10 cellular contexts compared by ENCODE assay signal in genomic region chr22:39524089-39524752, GRCh38. TPM values are rescaled to one million over a fixed set of nuclear protein-coding genes. Genes with fewer than 3 reads are reported as not detected.
DNase-seq lines count a peak whose midpoint lies in the region; ATAC-seq and TF ChIP-seq lines count a peak whose summit lies in the region.
"Had no signal": no experiment of that assay in that cellular context is flagged by ENCODE, and none has a peak within 500 bp of the region (broad histone marks: within the 10 kb centered on the region; RNA-seq: fewer than 3 reads in every experiment).

No MANE protein-coding gene starts in this region.

- no peak for TF ChIP-seq RAD21 in neural cell (conservative IDR thresholded peaks at IDR 0.05)

- peaks cover 3 to 4% of the 10 kb centered on the region in 2 donors for H3K27me3 Mint-ChIP-seq in CD4-positive, alpha-beta memory T cell

- H3K36me3 Mint-ChIP-seq in CD4-positive, alpha-beta memory T cell: peaks cover 25 to 73% of the 10 kb centered on the region in 2 donors

- H3K4me2 ChIP-seq in neural cell (ENCODE audit: low read length): no peak overlapping the region

- peaks cover 75% of the 10 kb centered on the region for H3K4me1 ChIP-seq in CD4-positive, alpha-beta memory T cell (ENCODE audit: insufficient read depth, low read length)
- H3K4me1 ChIP-seq in adipocyte (ENCODE audit: control insufficient read depth, insufficient read depth, low read length): peaks cover 33% of the 10 kb centered on the region
- H3K4me1 ChIP-seq in ascending aorta: peaks cover 28 to 43% of the 10 kb centered on the region in 2 donors

- H3K9me3 ChIP-seq in CD4-positive, alpha-beta memory T cell (ENCODE audit: control insufficient read depth in 1 of 2, low read length in 2 of 2): no peaks in the 10 kb centered on the region
- no peaks in the 10 kb centered on the region for H3K9me3 ChIP-seq in adipocyte (ENCODE audit: control insufficient read depth, low read length)
- no peaks in the 10 kb centered on the region for H3K9me3 ChIP-seq in neural cell (ENCODE audit: low read length)
- no peaks in the 10 kb centered on the region for H3K9me3 ChIP-seq in ascending aorta

- peaks cover 37% of the 10 kb centered on the region for H4K20me1 ChIP-seq in neural cell (ENCODE audit: insufficient read depth)

- ATAC-seq in GM21619 (IDR thresholded peaks at IDR 0.05; ENCODE audit: unreplicated experiment): no peak

- TF ChIP-seq CTCF in neural cell (IDR thresholded peaks at IDR 0.05; ENCODE audit: poor library complexity, severe bottlenecking) (no peak), ascending aorta (IDR thresholded peaks at IDR 0.05) (no peak), foreskin fibroblast (IDR thresholded peaks at IDR 0.05; ENCODE audit: low read depth, low read length) (no peak)

- H3K4me3 Mint-ChIP-seq in CD4-positive, alpha-beta memory T cell: peak overlapping the region in 6 of 8 donors; percentile 26 to 78 (median 58)

- H3K27ac ChIP-seq in CD4-positive, alpha-beta memory T cell (ENCODE audit: low read depth, low read length): no peak overlapping the region
- H3K27ac ChIP-seq in neural cell (ENCODE audit: low read length) (no peak overlapping the region), ascending aorta (peak overlapping the region in 1 of 2 donors; percentile 100)

- no peaks in the 10 kb centered on the region for H3K9me2 ChIP-seq in neural cell (ENCODE audit: insufficient read depth, low read length)

- H3K4me3 ChIP-seq in CD4-positive, alpha-beta memory T cell (ENCODE audit: low read length in 2 of 2): no peak overlapping the region
- H3K4me3 ChIP-seq in adipocyte (ENCODE audit: low read length) (peak overlapping the region; percentile 53), neural cell (ENCODE audit: low read length) (peak overlapping the region; percentile 45), ascending aorta (peak overlapping the region in 1 of 2 donors; percentile 100), foreskin fibroblast (ENCODE audit: low read depth in 1 of 2, low read length in 2 of 2) (no peak overlapping the region)

- no peaks in the 10 kb centered on the region for H3K27me3 ChIP-seq in CD4-positive, alpha-beta memory T cell (ENCODE audit: insufficient read depth, low read length)
- H3K27me3 ChIP-seq in adipocyte (replicated peaks; ENCODE audit: control insufficient read depth, insufficient read depth, low read length) (no peaks in the 10 kb centered on the region), neural cell (ENCODE audit: insufficient read depth, low read depth, low read length) (no peaks in the 10 kb centered on the region), ascending aorta (no peaks in the 10 kb centered on the region)

- peaks cover 38 to 90% (median 68%) of the 10 kb centered on the region in 4 donors for H3K4me1 Mint-ChIP-seq in CD4-positive, alpha-beta memory T cell

- CTCF ChIA-PET in CD4-positive, alpha-beta memory T cell (lab: Charles Lee; ENCODE audit: partially characterized antibody): interaction anchor here (1.0 to 12.4 kb wide), 4 partner anchors 8 to 30 kb away, joined by 3 to 345 read pairs (median 5); partner anchors contain the start of gene MIEF1
- CTCF ChIA-PET in HEK293T (lab: Yijun Ruan, JAX): interaction anchor here (0.9 to 1.8 kb wide), 5 partner anchors 10 to 353 kb away, joined by 4 to 7 read pairs (median 5); no protein-coding TSS in a partner anchor

- peaks cover 59% of the 10 kb centered on the region for H3K79me2 ChIP-seq in neural cell (replicated peaks; ENCODE audit: insufficient read depth, low read length)

- H3F3A ChIP-seq in neural cell (ENCODE audit: insufficient read depth, low read length, poor library complexity, severe bottlenecking): no peaks in the 10 kb centered on the region

- no peak overlapping the region for H2AFZ ChIP-seq in neural cell (ENCODE audit: low read depth, low read length)

- H3K27ac Mint-ChIP-seq in CD4-positive, alpha-beta memory T cell: peak overlapping the region in 5 of 7 donors; percentile 55 to 100 (median 83)

- peak overlapping the region; percentile 100 for H3K9ac ChIP-seq in adipocyte (ENCODE audit: low read length)
- H3K9ac ChIP-seq in neural cell (ENCODE audit: low read length): no peak overlapping the region

- H3K36me3 ChIP-seq in CD4-positive, alpha-beta memory T cell (ENCODE audit: insufficient read depth, low read length): peaks cover 41% of the 10 kb centered on the region
- H3K36me3 ChIP-seq in adipocyte (ENCODE audit: control insufficient read depth, insufficient read depth, low read length, severe bottlenecking): peaks cover 53% of the 10 kb centered on the region
- H3K36me3 ChIP-seq in neural cell (ENCODE audit: insufficient read depth, low read length): peaks cover 4% of the 10 kb centered on the region
- H3K36me3 ChIP-seq in ascending aorta: peaks cover 51 to 53% of the 10 kb centered on the region in 2 donors

- no peak for TF ChIP-seq EP300 in neural cell (conservative IDR thresholded peaks at IDR 0.05; ENCODE audit: poor library complexity, severe bottlenecking)

- H3K9me3 Mint-ChIP-seq in CD4-positive, alpha-beta memory T cell: peaks cover 0 to 13% (median 1%) of the 10 kb centered on the region in 8 donors

- POLR2A ChIA-PET in CD4-positive, alpha-beta memory T cell (lab: Charles Lee; ENCODE audit: partially characterized antibody): interaction anchor here (0.7 to 14.5 kb wide), 11 partner anchors 6 to 520 kb away, joined by 3 to 165 read pairs (median 4); partner anchors contain the start of genes MIEF1, RPL3, RPS19BP1 and TAB1
- POLR2A ChIA-PET in HEK293T (lab: Yijun Ruan, JAX): interaction anchor here (0.6 to 10.2 kb wide), 16 partner anchors 8 to 213 kb away, joined by 3 to 100 read pairs (median 4); partner anchors contain the start of genes MIEF1, RPL3 and RPS19BP1

- no peak for DNase-seq in CD4-positive, alpha-beta memory T cell
- no peak for DNase-seq in HEK293T (ENCODE audit: extremely low spot score)
- peak; percentile 24 for DNase-seq in adipocyte (ENCODE audit: low read depth)
- DNase-seq in NCI-H510A (lab: John Stamatoyannopoulos, UW): no peak
- DNase-seq in ascending aorta (ENCODE audit: low spot score in 2 of 2): no peak
- no peak for DNase-seq in foreskin fibroblast
- DNase-seq: NCI-H446 treated with DMSO at 0.1 percent for 48 hours, retina had no signal

- intact Hi-C loops in CD4-positive, alpha-beta memory T cell (cut with micrococcal nuclease): loop anchor here (10.0 kb wide), 1 partner anchor 279 kb away; the partner anchor contains the start of gene PDGFB
- intact Hi-C loops in ascending aorta (cut with DNase I): loop anchor here (5.0 kb wide), 1 partner anchor 207 kb away; the partner anchor contains the start of gene RPL3

TF ChIP-seq in HEK293T, 16 proteins besides CTCF, POLR2A, EP300 and RAD21:
- TF ChIP-seq FOXA1 (IDR thresholded peaks at IDR 0.05) (no peak), ZNF384 (IDR thresholded peaks at IDR 0.05) (peak; percentile 16), TARDBP (IDR thresholded peaks at IDR 0.05) (no peak)

TF ChIP-seq in neural cell, 6 proteins besides CTCF, POLR2A, EP300 and RAD21:
- TF ChIP-seq SMC3 (conservative IDR thresholded peaks at IDR 0.05; ENCODE audit: poor library complexity): no peak
- no peak for TF ChIP-seq REST (IDR thresholded peaks at IDR 0.05; ENCODE audit: borderline replicate concordance)
- no peak for TF ChIP-seq POLR2AphosphoS5 (IDR thresholded peaks at IDR 0.05)
- TF ChIP-seq EZH2 (IDR thresholded peaks at IDR 0.05; ENCODE audit: borderline replicate concordance, insufficient read depth, low read length, poor library complexity, severe bottlenecking): no peak
- no peak for TF ChIP-seq MXI1 (conservative IDR thresholded peaks at IDR 0.05; ENCODE audit: poor library complexity, severe bottlenecking)
- TF ChIP-seq TAF1 (IDR thresholded peaks at IDR 0.05; ENCODE audit: low read depth): no peak

RNA-seq across cellular contexts. Expression of gene ATF4, which starts 3.9 kb away (rescaled TPM):
- total RNA-seq in CD4-positive, alpha-beta memory T cell: 100 to 1,000 TPM; 265 to 278 TPM
- polyA plus RNA-seq in CD4-positive, alpha-beta memory T cell: 100 to 1,000 TPM in 1 of 2 donors, 10 to 100 TPM in 1; 44.4 to 109 TPM
- 394 and 399 TPM in 2 replicates for polyA plus RNA-seq in neural cell
- 103 and 121 TPM in 2 replicates for polyA minus RNA-seq in neural cell
- 173 TPM for total RNA-seq in ascending aorta

RNA-seq across cellular contexts. Expression of gene RPS19BP1, which starts 8.3 kb away (rescaled TPM):
- total RNA-seq in CD4-positive, alpha-beta memory T cell: 10 to 100 TPM; 66.9 to 67.1 TPM
- polyA plus RNA-seq in CD4-positive, alpha-beta memory T cell: 100 to 1,000 TPM; 103 to 112 TPM
- polyA plus RNA-seq in neural cell: 154 and 164 TPM in 2 replicates
- polyA minus RNA-seq in neural cell: 51.9 and 59.6 TPM in 2 replicates
- total RNA-seq in ascending aorta: 218 TPM

RNA-seq across cellular contexts. Expression of gene MIEF1, which starts 22.1 kb away (rescaled TPM):
- total RNA-seq in CD4-positive, alpha-beta memory T cell: 10 to 100 TPM; 40.5 to 44.3 TPM
- polyA plus RNA-seq in CD4-positive, alpha-beta memory T cell: 10 to 100 TPM; 15.4 to 27.5 TPM
- 15.3 and 19.8 TPM in 2 replicates for polyA plus RNA-seq in neural cell
- 32.1 and 36.5 TPM in 2 replicates for polyA minus RNA-seq in neural cell
- total RNA-seq in ascending aorta: 22.5 TPM

RNA-seq across cellular contexts. Expression of gene CACNA1I, which starts 46.3 kb away (rescaled TPM):
- 10 to 100 TPM; 57.8 to 58.0 TPM for total RNA-seq in CD4-positive, alpha-beta memory T cell
- 1 to 10 TPM in 1 of 2 donors, under 1 TPM in 1; 0.30 to 1.6 TPM for polyA plus RNA-seq in CD4-positive, alpha-beta memory T cell
- 1.9 and 2.6 TPM in 2 replicates for polyA plus RNA-seq in neural cell
- polyA minus RNA-seq in neural cell: 2.8 and 3.2 TPM in 2 replicates
- not detected for total RNA-seq in ascending aorta

Comparison
In these comparisons a context has a peak if more than half of its experiments do, and no peak if none do; other contexts are left out.
1. H3K4me3 ChIP-seq: peak in adipocyte (single experiment) and neural cell (single experiment); none in CD4-positive, alpha-beta memory T cell (0 of 2) and foreskin fibroblast (0 of 2).